Comparison of ENCODE assay signal across 2 cellular contexts in genomic region chr14:80977103-80977728, GRCh38.
TF ChIP-seq lines count a peak whose summit lies in the region.

No MANE protein-coding gene starts in this region.

TF ChIP-seq in A549, 52 proteins besides CTCF, POLR2A, EP300 and RAD21:
- TF ChIP-seq SREBF2 (IDR thresholded peaks at IDR 0.05) (no peak), HEYL (CRISPR knock-in tag; IDR thresholded peaks at IDR 0.05) (no peak), JUN (IDR thresholded peaks at IDR 0.05) (no peak), RNF2 (IDR thresholded peaks at IDR 0.05; ENCODE audit: borderline replicate concordance, low read depth) (no peak), KDM1A (IDR thresholded peaks at IDR 0.05; ENCODE audit: low read depth) (no peak), NPAS2 (CRISPR knock-in tag; IDR thresholded peaks at IDR 0.05; ENCODE audit: borderline replicate concordance) (no peak), RARB (CRISPR knock-in tag; IDR thresholded peaks at IDR 0.05) (no peak), CHD2 (IDR thresholded peaks at IDR 0.05; ENCODE audit: low read length, partially characterized antibody) (no peak), HOXA7 (CRISPR knock-in tag; IDR thresholded peaks at IDR 0.05) (no peak), MAZ (IDR thresholded peaks at IDR 0.05; ENCODE audit: borderline replicate concordance, low read depth, low read length) (no peak), TP53 (CRISPR knock-in tag; IDR thresholded peaks at IDR 0.05) (no peak), FOSB (CRISPR knock-in tag; IDR thresholded peaks at IDR 0.05) (no peak), HDAC2 (IDR thresholded peaks at IDR 0.05) (no peak), RCOR1 (IDR thresholded peaks at IDR 0.05; ENCODE audit: low read depth, low read length) (no peak), ZSCAN20 (CRISPR knock-in tag; IDR thresholded peaks at IDR 0.05) (no peak), EHF (CRISPR knock-in tag; IDR thresholded peaks at IDR 0.05) (no peak), JUNB (IDR thresholded peaks at IDR 0.05) (no peak), E2F6 (IDR thresholded peaks at IDR 0.05; ENCODE audit: borderline replicate concordance, low read depth) (no peak)
- TF ChIP-seq, protein P1, sequence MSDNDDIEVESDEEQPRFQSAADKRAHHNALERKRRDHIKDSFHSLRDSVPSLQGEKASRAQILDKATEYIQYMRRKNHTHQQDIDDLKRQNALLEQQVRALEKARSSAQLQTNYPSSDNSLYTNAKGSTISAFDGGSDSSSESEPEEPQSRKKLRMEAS (IDR thresholded peaks at IDR 0.05), result no peak
- TF ChIP-seq, protein P2, sequence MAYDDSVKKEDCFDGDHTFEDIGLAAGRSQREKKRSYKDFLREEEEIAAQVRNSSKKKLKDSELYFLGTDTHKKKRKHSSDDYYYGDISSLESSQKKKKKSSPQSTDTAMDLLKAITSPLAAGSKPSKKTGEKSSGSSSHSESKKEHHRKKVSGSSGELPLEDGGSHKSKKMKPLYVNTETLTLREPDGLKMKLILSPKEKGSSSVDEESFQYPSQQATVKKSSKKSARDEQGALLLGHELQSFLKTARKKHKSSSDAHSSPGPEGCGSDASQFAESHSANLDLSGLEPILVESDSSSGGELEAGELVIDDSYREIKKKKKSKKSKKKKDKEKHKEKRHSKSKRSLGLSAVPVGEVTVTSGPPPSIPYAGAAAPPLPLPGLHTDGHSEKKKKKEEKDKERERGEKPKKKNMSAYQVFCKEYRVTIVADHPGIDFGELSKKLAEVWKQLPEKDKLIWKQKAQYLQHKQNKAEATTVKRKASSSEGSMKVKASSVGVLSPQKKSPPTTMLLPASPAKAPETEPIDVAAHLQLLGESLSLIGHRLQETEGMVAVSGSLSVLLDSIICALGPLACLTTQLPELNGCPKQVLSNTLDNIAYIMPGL (CRISPR knock-in tag; IDR thresholded peaks at IDR 0.05; ENCODE audit: borderline replicate concordance), result no peak

TF ChIP-seq in GM12878, 131 proteins besides CTCF, POLR2A, EP300 and RAD21:
- TF ChIP-seq, protein P3, sequence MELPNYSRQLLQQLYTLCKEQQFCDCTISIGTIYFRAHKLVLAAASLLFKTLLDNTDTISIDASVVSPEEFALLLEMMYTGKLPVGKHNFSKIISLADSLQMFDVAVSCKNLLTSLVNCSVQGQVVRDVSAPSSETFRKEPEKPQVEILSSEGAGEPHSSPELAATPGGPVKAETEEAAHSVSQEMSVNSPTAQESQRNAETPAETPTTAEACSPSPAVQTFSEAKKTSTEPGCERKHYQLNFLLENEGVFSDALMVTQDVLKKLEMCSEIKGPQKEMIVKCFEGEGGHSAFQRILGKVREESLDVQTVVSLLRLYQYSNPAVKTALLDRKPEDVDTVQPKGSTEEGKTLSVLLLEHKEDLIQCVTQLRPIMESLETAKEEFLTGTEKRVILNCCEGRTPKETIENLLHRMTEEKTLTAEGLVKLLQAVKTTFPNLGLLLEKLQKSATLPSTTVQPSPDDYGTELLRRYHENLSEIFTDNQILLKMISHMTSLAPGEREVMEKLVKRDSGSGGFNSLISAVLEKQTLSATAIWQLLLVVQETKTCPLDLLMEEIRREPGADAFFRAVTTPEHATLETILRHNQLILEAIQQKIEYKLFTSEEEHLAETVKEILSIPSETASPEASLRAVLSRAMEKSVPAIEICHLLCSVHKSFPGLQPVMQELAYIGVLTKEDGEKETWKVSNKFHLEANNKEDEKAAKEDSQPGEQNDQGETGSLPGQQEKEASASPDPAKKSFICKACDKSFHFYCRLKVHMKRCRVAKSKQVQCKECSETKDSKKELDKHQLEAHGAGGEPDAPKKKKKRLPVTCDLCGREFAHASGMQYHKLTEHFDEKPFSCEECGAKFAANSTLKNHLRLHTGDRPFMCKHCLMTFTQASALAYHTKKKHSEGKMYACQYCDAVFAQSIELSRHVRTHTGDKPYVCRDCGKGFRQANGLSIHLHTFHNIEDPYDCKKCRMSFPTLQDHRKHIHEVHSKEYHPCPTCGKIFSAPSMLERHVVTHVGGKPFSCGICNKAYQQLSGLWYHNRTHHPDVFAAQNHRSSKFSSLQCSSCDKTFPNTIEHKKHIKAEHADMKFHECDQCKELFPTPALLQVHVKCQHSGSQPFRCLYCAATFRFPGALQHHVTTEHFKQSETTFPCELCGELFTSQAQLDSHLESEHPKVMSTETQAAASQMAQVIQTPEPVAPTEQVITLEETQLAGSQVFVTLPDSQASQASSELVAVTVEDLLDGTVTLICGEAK (IDR thresholded peaks at IDR 0.05; ENCODE audit: borderline replicate concordance), result no peak
- TF ChIP-seq CBFB (IDR thresholded peaks at IDR 0.05; ENCODE audit: low read depth), result no peak
- TF ChIP-seq NRF1 (conservative IDR thresholded peaks at IDR 0.05; ENCODE audit: low read depth, low read length), result no peak
- no peak for TF ChIP-seq ZNF217 (IDR thresholded peaks at IDR 0.05)
- TF ChIP-seq GATAD2B (conservative IDR thresholded peaks at IDR 0.05; ENCODE audit: low read depth), result no peak
- TF ChIP-seq, protein P4, sequence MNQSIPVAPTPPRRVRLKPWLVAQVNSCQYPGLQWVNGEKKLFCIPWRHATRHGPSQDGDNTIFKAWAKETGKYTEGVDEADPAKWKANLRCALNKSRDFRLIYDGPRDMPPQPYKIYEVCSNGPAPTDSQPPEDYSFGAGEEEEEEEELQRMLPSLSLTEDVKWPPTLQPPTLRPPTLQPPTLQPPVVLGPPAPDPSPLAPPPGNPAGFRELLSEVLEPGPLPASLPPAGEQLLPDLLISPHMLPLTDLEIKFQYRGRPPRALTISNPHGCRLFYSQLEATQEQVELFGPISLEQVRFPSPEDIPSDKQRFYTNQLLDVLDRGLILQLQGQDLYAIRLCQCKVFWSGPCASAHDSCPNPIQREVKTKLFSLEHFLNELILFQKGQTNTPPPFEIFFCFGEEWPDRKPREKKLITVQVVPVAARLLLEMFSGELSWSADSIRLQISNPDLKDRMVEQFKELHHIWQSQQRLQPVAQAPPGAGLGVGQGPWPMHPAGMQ (IDR thresholded peaks at IDR 0.05; ENCODE audit: borderline replicate concordance), result no peak
- TF ChIP-seq CHD4 (IDR thresholded peaks at IDR 0.05), result no peak
- no peak for TF ChIP-seq ZSCAN29 (IDR thresholded peaks at IDR 0.05)
- TF ChIP-seq, protein P5, sequence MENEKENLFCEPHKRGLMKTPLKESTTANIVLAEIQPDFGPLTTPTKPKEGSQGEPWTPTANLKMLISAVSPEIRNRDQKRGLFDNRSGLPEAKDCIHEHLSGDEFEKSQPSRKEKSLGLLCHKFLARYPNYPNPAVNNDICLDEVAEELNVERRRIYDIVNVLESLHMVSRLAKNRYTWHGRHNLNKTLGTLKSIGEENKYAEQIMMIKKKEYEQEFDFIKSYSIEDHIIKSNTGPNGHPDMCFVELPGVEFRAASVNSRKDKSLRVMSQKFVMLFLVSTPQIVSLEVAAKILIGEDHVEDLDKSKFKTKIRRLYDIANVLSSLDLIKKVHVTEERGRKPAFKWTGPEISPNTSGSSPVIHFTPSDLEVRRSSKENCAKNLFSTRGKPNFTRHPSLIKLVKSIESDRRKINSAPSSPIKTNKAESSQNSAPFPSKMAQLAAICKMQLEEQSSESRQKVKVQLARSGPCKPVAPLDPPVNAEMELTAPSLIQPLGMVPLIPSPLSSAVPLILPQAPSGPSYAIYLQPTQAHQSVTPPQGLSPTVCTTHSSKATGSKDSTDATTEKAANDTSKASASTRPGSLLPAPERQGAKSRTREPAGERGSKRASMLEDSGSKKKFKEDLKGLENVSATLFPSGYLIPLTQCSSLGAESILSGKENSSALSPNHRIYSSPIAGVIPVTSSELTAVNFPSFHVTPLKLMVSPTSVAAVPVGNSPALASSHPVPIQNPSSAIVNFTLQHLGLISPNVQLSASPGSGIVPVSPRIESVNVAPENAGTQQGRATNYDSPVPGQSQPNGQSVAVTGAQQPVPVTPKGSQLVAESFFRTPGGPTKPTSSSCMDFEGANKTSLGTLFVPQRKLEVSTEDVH (IDR thresholded peaks at IDR 0.05; ENCODE audit: low read depth, partially characterized antibody), result no peak
- no peak for TF ChIP-seq MYB (IDR thresholded peaks at IDR 0.05; ENCODE audit: borderline replicate concordance, low read depth, low read length)
- no peak for TF ChIP-seq IKZF1 (conservative IDR thresholded peaks at IDR 0.05)
- no peak for TF ChIP-seq SUPT20H (IDR thresholded peaks at IDR 0.05; ENCODE audit: borderline replicate concordance, control insufficient read depth, low read depth, low read length)
- TF ChIP-seq KAT2A (conservative IDR thresholded peaks at IDR 0.05; ENCODE audit: control insufficient read depth, low read depth, low read length), result no peak
- TF ChIP-seq YBX1 (IDR thresholded peaks at IDR 0.05), result no peak
- no peak for TF ChIP-seq SRF (IDR thresholded peaks at IDR 0.05; ENCODE audit: low read depth in 2 of 2, low read length in 2 of 2)
- TF ChIP-seq, protein P6, sequence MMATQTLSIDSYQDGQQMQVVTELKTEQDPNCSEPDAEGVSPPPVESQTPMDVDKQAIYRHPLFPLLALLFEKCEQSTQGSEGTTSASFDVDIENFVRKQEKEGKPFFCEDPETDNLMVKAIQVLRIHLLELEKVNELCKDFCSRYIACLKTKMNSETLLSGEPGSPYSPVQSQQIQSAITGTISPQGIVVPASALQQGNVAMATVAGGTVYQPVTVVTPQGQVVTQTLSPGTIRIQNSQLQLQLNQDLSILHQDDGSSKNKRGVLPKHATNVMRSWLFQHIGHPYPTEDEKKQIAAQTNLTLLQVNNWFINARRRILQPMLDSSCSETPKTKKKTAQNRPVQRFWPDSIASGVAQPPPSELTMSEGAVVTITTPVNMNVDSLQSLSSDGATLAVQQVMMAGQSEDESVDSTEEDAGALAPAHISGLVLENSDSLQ (IDR thresholded peaks at IDR 0.05), result no peak
- no peak for TF ChIP-seq POLR2AphosphoS2 (IDR thresholded peaks at IDR 0.05; ENCODE audit: low read depth, low read length)
- no peak for TF ChIP-seq ZBTB4 (CRISPR knock-in tag; IDR thresholded peaks at IDR 0.05)
